ENCODE assay signal across 1 cellular context in the genomic region with DNA sequence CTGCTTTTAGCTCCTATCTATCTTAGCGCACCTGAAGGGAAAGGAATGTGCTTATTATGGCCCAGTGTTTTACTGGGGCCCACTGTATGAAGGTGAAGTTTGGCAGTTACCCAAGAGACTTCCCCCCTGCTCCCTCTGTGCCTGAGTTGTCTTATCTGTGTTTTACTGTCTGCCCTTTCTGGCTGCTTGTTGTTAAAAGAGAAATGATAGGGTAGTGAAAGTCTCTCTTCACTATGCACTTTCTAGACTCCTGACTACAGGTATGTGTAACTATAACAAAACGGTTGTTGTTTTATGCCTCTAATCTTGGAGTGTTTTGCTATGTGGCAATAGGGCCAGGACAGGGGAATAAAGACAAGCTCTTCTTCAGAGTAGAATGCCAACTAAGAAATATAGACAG.
TF ChIP-seq lines count a peak whose summit lies in the region.

No MANE protein-coding gene starts in this region.

TF ChIP-seq in GM12878, 131 proteins besides CTCF, POLR2A, EP300 and RAD21 (continued from another document):
- TF ChIP-seq, protein P1, sequence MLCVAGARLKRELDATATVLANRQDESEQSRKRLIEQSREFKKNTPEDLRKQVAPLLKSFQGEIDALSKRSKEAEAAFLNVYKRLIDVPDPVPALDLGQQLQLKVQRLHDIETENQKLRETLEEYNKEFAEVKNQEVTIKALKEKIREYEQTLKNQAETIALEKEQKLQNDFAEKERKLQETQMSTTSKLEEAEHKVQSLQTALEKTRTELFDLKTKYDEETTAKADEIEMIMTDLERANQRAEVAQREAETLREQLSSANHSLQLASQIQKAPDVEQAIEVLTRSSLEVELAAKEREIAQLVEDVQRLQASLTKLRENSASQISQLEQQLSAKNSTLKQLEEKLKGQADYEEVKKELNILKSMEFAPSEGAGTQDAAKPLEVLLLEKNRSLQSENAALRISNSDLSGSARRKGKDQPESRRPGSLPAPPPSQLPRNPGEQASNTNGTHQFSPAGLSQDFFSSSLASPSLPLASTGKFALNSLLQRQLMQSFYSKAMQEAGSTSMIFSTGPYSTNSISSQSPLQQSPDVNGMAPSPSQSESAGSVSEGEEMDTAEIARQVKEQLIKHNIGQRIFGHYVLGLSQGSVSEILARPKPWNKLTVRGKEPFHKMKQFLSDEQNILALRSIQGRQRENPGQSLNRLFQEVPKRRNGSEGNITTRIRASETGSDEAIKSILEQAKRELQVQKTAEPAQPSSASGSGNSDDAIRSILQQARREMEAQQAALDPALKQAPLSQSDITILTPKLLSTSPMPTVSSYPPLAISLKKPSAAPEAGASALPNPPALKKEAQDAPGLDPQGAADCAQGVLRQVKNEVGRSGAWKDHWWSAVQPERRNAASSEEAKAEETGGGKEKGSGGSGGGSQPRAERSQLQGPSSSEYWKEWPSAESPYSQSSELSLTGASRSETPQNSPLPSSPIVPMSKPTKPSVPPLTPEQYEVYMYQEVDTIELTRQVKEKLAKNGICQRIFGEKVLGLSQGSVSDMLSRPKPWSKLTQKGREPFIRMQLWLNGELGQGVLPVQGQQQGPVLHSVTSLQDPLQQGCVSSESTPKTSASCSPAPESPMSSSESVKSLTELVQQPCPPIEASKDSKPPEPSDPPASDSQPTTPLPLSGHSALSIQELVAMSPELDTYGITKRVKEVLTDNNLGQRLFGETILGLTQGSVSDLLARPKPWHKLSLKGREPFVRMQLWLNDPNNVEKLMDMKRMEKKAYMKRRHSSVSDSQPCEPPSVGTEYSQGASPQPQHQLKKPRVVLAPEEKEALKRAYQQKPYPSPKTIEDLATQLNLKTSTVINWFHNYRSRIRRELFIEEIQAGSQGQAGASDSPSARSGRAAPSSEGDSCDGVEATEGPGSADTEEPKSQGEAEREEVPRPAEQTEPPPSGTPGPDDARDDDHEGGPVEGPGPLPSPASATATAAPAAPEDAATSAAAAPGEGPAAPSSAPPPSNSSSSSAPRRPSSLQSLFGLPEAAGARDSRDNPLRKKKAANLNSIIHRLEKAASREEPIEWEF (IDR thresholded peaks at IDR 0.05; ENCODE audit: insufficient replicate concordance, low read depth, low read length): no peak
- TF ChIP-seq IKZF2 (IDR thresholded peaks at IDR 0.05): no peak
- no peak for TF ChIP-seq SPI1 (IDR thresholded peaks at IDR 0.05; ENCODE audit: borderline replicate concordance, insufficient read depth, low read depth, low read length)
- no peak for TF ChIP-seq RCOR1 (conservative IDR thresholded peaks at IDR 0.05; ENCODE audit: low read depth, low read length)
- TF ChIP-seq WRNIP1 (IDR thresholded peaks at IDR 0.05; ENCODE audit: borderline replicate concordance, low read depth, low read length): no peak
- TF ChIP-seq, protein P2, sequence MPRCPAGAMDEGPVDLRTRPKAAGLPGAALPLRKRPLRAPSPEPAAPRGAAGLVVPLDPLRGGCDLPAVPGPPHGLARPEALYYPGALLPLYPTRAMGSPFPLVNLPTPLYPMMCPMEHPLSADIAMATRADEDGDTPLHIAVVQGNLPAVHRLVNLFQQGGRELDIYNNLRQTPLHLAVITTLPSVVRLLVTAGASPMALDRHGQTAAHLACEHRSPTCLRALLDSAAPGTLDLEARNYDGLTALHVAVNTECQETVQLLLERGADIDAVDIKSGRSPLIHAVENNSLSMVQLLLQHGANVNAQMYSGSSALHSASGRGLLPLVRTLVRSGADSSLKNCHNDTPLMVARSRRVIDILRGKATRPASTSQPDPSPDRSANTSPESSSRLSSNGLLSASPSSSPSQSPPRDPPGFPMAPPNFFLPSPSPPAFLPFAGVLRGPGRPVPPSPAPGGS (IDR thresholded peaks at IDR 0.05; ENCODE audit: borderline replicate concordance, insufficient read depth, low read depth, low read length, poor library complexity, severe bottlenecking): no peak
- no peak for TF ChIP-seq SUPT20H (IDR thresholded peaks at IDR 0.05; ENCODE audit: borderline replicate concordance, control insufficient read depth, low read depth, low read length)
- TF ChIP-seq MYC (IDR thresholded peaks at IDR 0.05; ENCODE audit: insufficient read depth, insufficient read length, insufficient replicate concordance, low read length, severe bottlenecking): no peak
- TF ChIP-seq PML (IDR thresholded peaks at IDR 0.05; ENCODE audit: low read length): no peak
- TF ChIP-seq JUND (IDR thresholded peaks at IDR 0.05; ENCODE audit: low read depth, low read length): no peak
